In genomic region chr12:113358381-113359132, GRCh38 we compare ENCODE assay signal across 1 cellular context.
TF ChIP-seq lines count a peak whose summit lies in the region.

TSS of gene PLBD2 (plus strand) at chr12:113358587. CDS start at chr12:113358601, 14 bp downstream.

TF ChIP-seq in HepG2, 621 proteins besides CTCF, POLR2A, EP300 and RAD21 (continued from another document and continues in another):
- TF ChIP-seq ZBED4 (CRISPR knock-in tag; IDR thresholded peaks at IDR 0.05; ENCODE audit: borderline replicate concordance): peak; percentile 47; the same call in 1 of the 2 replicates
- TF ChIP-seq PITX1 (CRISPR knock-in tag; IDR thresholded peaks at IDR 0.05): no peak
- peak; percentile 22 for TF ChIP-seq HDAC1 (CRISPR knock-in tag; IDR thresholded peaks at IDR 0.05)
- TF ChIP-seq ZSCAN21 (CRISPR knock-in tag; IDR thresholded peaks at IDR 0.05; ENCODE audit: borderline replicate concordance): peak; percentile 75; the same call in 1 of the 2 replicates
- TF ChIP-seq TSC22D2 (CRISPR knock-in tag; IDR thresholded peaks at IDR 0.05; ENCODE audit: borderline replicate concordance): no peak
- no peak for TF ChIP-seq ONECUT2 (CRISPR knock-in tag; IDR thresholded peaks at IDR 0.05)
- no peak for TF ChIP-seq PRMT3 (CRISPR knock-in tag; IDR thresholded peaks at IDR 0.05; ENCODE audit: borderline replicate concordance, low read depth)
- TF ChIP-seq ZNF607 (CRISPR knock-in tag; IDR thresholded peaks at IDR 0.05; ENCODE audit: borderline replicate concordance): 0 out of 2 replicates have a peak, but pooled peaks have one; percentile 21
- 0 out of 2 replicates have a peak, but pooled peaks have one; percentile 47 for TF ChIP-seq KDM2A (CRISPR knock-in tag; IDR thresholded peaks at IDR 0.05; ENCODE audit: borderline replicate concordance, low read depth)
- no peak for TF ChIP-seq GFI1 (CRISPR knock-in tag; IDR thresholded peaks at IDR 0.05; ENCODE audit: borderline replicate concordance)
- 0 out of 2 replicates have a peak, but pooled peaks have one; percentile 35 for TF ChIP-seq CREBL2 (CRISPR knock-in tag; IDR thresholded peaks at IDR 0.05; ENCODE audit: borderline replicate concordance)
- TF ChIP-seq BRF2 (CRISPR knock-in tag; IDR thresholded peaks at IDR 0.05): no peak
- TF ChIP-seq FOXC1 (CRISPR knock-in tag; IDR thresholded peaks at IDR 0.05; ENCODE audit: borderline replicate concordance): peak; percentile 27; the same call in 1 of the 2 replicates
- TF ChIP-seq ZNF451 (CRISPR knock-in tag; IDR thresholded peaks at IDR 0.05): 0 out of 2 replicates have a peak, but pooled peaks have one; percentile 39
- TF ChIP-seq ELK4 (CRISPR knock-in tag; IDR thresholded peaks at IDR 0.05; ENCODE audit: borderline replicate concordance): no peak
- no peak for TF ChIP-seq ARNT (IDR thresholded peaks at IDR 0.05)
- peak; percentile 89 for TF ChIP-seq SP4 (CRISPR knock-in tag; IDR thresholded peaks at IDR 0.05)
- TF ChIP-seq SMAD1 (CRISPR knock-in tag; IDR thresholded peaks at IDR 0.05; ENCODE audit: borderline replicate concordance, low read depth): no peak; the same call in 1 of the 2 replicates
- TF ChIP-seq HMG20B (CRISPR knock-in tag; conservative IDR thresholded peaks at IDR 0.05): no peak
- peak in 1 of 2 experiments; percentile 56; a peak in 1 of 4 replicates for TF ChIP-seq HMGXB4 (CRISPR knock-in tag; IDR thresholded peaks at IDR 0.05; ENCODE audit: borderline replicate concordance in 1 of 2, low read depth in 1 of 2)
- TF ChIP-seq ZNF800 (CRISPR knock-in tag; IDR thresholded peaks at IDR 0.05): no peak
- no peak for TF ChIP-seq ZNF552 (CRISPR knock-in tag; IDR thresholded peaks at IDR 0.05; ENCODE audit: borderline replicate concordance)
- peak; percentile 89 for TF ChIP-seq ZNF777 (CRISPR knock-in tag; IDR thresholded peaks at IDR 0.05)
- no peak for TF ChIP-seq TRIM22 (IDR thresholded peaks at IDR 0.05)
- no peak for TF ChIP-seq KLF15 (CRISPR knock-in tag; IDR thresholded peaks at IDR 0.05; ENCODE audit: borderline replicate concordance)
- TF ChIP-seq ZNF619 (CRISPR knock-in tag; IDR thresholded peaks at IDR 0.05): no peak
- TF ChIP-seq FOXA3 (CRISPR knock-in tag; IDR thresholded peaks at IDR 0.05): no peak
- TF ChIP-seq TEAD2 (CRISPR knock-in tag; IDR thresholded peaks at IDR 0.05): no peak
- no peak for TF ChIP-seq ZNF143 (CRISPR knock-in tag; IDR thresholded peaks at IDR 0.05)
- no peak for TF ChIP-seq ZNF275 (CRISPR knock-in tag; IDR thresholded peaks at IDR 0.05; ENCODE audit: borderline replicate concordance)
- 0 out of 2 replicates have a peak, but pooled peaks have one; percentile 44 for TF ChIP-seq DR1 (CRISPR knock-in tag; IDR thresholded peaks at IDR 0.05)
- TF ChIP-seq ZNF660 (CRISPR knock-in tag; IDR thresholded peaks at IDR 0.05; ENCODE audit: borderline replicate concordance, low read depth): no peak
- TF ChIP-seq ZNF253 (CRISPR knock-in tag; IDR thresholded peaks at IDR 0.05; ENCODE audit: borderline replicate concordance): no peak
- no peak for TF ChIP-seq BRCA1 (CRISPR knock-in tag; IDR thresholded peaks at IDR 0.05)
- TF ChIP-seq HHEX (CRISPR knock-in tag; IDR thresholded peaks at IDR 0.05): no peak
- no peak for TF ChIP-seq HOXA5 (CRISPR knock-in tag; IDR thresholded peaks at IDR 0.05)
- TF ChIP-seq ZBTB42 (CRISPR knock-in tag; IDR thresholded peaks at IDR 0.05): 0 out of 2 replicates have a peak, but pooled peaks have one; percentile 34
- TF ChIP-seq ZFAT (CRISPR knock-in tag; conservative IDR thresholded peaks at IDR 0.05): no peak
- no peak for TF ChIP-seq TCF12 (IDR thresholded peaks at IDR 0.05)
- 0 out of 2 replicates have a peak, but pooled peaks have one; percentile 56 for TF ChIP-seq TCF12 (CRISPR knock-in tag; IDR thresholded peaks at IDR 0.05)
- TF ChIP-seq ZNF616 (CRISPR knock-in tag; IDR thresholded peaks at IDR 0.05; ENCODE audit: low read depth): 0 out of 2 replicates have a peak, but pooled peaks have one; percentile 75
- TF ChIP-seq HNRNPH1 (optimal IDR thresholded peaks at IDR 0.05; ENCODE audit: low read depth, low read length): no peak
- peak; percentile 72; the same call in 1 of the 2 replicates for TF ChIP-seq ZNF556 (CRISPR knock-in tag; IDR thresholded peaks at IDR 0.05; ENCODE audit: borderline replicate concordance)
- no peak for TF ChIP-seq LCORL (IDR thresholded peaks at IDR 0.05)
- no peak for TF ChIP-seq LCORL (CRISPR knock-in tag; IDR thresholded peaks at IDR 0.05)
- TF ChIP-seq RBFOX2 (IDR thresholded peaks at IDR 0.05; ENCODE audit: low read depth, low read length): peak; percentile 81
- peak; percentile 39; the same call in 1 of the 2 replicates for TF ChIP-seq PATZ1 (CRISPR knock-in tag; IDR thresholded peaks at IDR 0.05)
- TF ChIP-seq KLF6 (CRISPR knock-in tag; IDR thresholded peaks at IDR 0.05): no peak
- TF ChIP-seq ZBTB39 (CRISPR knock-in tag; IDR thresholded peaks at IDR 0.05): no peak
- TF ChIP-seq ATF1 (CRISPR knock-in tag; IDR thresholded peaks at IDR 0.05): no peak
- TF ChIP-seq PHF20 (CRISPR knock-in tag; IDR thresholded peaks at IDR 0.05): peak; percentile 52; the same call in 1 of the 2 replicates
